ENCODE assay signal across 8 cellular contexts in genomic region chr2:222424281-222424728, GRCh38. TPM values are rescaled to one million over a fixed set of nuclear protein-coding genes. Genes with fewer than 3 reads are reported as not detected.
DNase-seq lines count a peak whose midpoint lies in the region; ATAC-seq, FAIRE-seq and TF ChIP-seq lines count a peak whose summit lies in the region.

SGPP2 (plus strand) TSS chr2:222424543; CDS start chr2:222424603, 60 bp downstream.

- no peak within 1 kb of the TSS for H3K27ac ChIP-seq in RWPE1

- ATAC-seq in GM18907 (IDR thresholded peaks at IDR 0.05; ENCODE audit: unreplicated experiment) (peak; percentile 33), HG02610 (IDR thresholded peaks at IDR 0.05; ENCODE audit: unreplicated experiment) (peak; percentile 26), GM18873 (IDR thresholded peaks at IDR 0.05; ENCODE audit: low FRiP score, unreplicated experiment) (no peak)

- H3K27ac Mint-ChIP-seq in chondrocyte (ENCODE audit: unreplicated experiment) (no peak within 1 kb of the TSS), mesothelial cell of epicardium (peak within 1 kb of the TSS; percentile 4), type B pancreatic cell (peak within 1 kb of the TSS; percentile 91)

- DNase-seq in RWPE1 (ENCODE audit: low spot score) (peak; percentile 42), chondrocyte (ENCODE audit: low spot score) (no peak), mesothelial cell of epicardium (ENCODE audit: low spot score in 2 of 2, unreplicated experiment in 2 of 2) (no peak), type B pancreatic cell (ENCODE audit: extremely low spot score, unreplicated experiment) (no peak), RCC 7860 (ENCODE audit: low spot score) (no peak)

- TF ChIP-seq CTCF in RWPE1 (conservative IDR thresholded peaks at IDR 0.05; ENCODE audit: low read depth) (no peak), chondrocyte (IDR thresholded peaks at IDR 0.05) (no peak), mesothelial cell of epicardium (IDR thresholded peaks at IDR 0.05; ENCODE audit: unreplicated experiment) (no peak), type B pancreatic cell (conservative IDR thresholded peaks at IDR 0.05) (no peak)

- H3K36me3 Mint-ChIP-seq in chondrocyte (ENCODE audit: low read depth) (peaks cover 1% of the 10 kb centered on the region), mesothelial cell of epicardium (no peaks in the 10 kb centered on the region), type B pancreatic cell (no peaks in the 10 kb centered on the region)

- H3K9me3 Mint-ChIP-seq in chondrocyte (ENCODE audit: low read depth) (no peaks in the 10 kb centered on the region), mesothelial cell of epicardium (no peaks in the 10 kb centered on the region), type B pancreatic cell (no peaks in the 10 kb centered on the region)

- POLR2A ChIA-PET in RWPE1 (lab: Yijun Ruan, JAX; ENCODE audit: low non-redundant PET): no interaction called here

- peak within 1 kb of the TSS; percentile 71 for H3K4me3 Mint-ChIP-seq in chondrocyte (ENCODE audit: unreplicated experiment)
- H3K4me3 Mint-ChIP-seq in mesothelial cell of epicardium: peak within 1 kb of the TSS; percentile 73
- peak within 1 kb of the TSS; percentile 93 for H3K4me3 Mint-ChIP-seq in type B pancreatic cell

- FAIRE-seq in RCC 7860 (lab: Jason Lieb, UNC): no peak

- H3K27me3 Mint-ChIP-seq in chondrocyte (ENCODE audit: low read depth): peaks cover 53% of the 10 kb centered on the region
- peaks cover 82% of the 10 kb centered on the region for H3K27me3 Mint-ChIP-seq in mesothelial cell of epicardium (ENCODE audit: low read depth)
- H3K27me3 Mint-ChIP-seq in type B pancreatic cell: peaks cover 68% of the 10 kb centered on the region

- CTCF ChIA-PET in RWPE1 (lab: Yijun Ruan, JAX): interaction anchor here (0.7 kb wide), 1 partner anchor 25 kb away, joined by 3 read pairs; no protein-coding TSS in a partner anchor

- H3K4me1 Mint-ChIP-seq in chondrocyte (ENCODE audit: low read depth) (peaks cover 12% of the 10 kb centered on the region), mesothelial cell of epicardium (peaks cover 23% of the 10 kb centered on the region), type B pancreatic cell (ENCODE audit: unreplicated experiment) (peaks cover 29% of the 10 kb centered on the region)

RNA-seq across cellular contexts. Expression of gene SGPP2, which starts in this region (rescaled TPM):
- total RNA-seq in chondrocyte (not detected in 3 replicates), mesothelial cell of epicardium (0.23 to 0.42 TPM (median 0.25 TPM) in 3 replicates), type B pancreatic cell (ENCODE audit: low replicate concordance) (7.0 and 22.4 TPM in 2 replicates)
